Comparison of ENCODE assay signal across 9 cellular contexts in genomic region chr10:100993986-100994708, GRCh38. TPM values are rescaled to one million over a fixed set of nuclear protein-coding genes. Genes with fewer than 3 reads are reported as not detected.
A peak's percentile ranks its signal among the peaks of the same experiment; 100 is the strongest.
DNase-seq lines count a peak whose midpoint lies in the region; ATAC-seq, FAIRE-seq and TF ChIP-seq lines count a peak whose summit lies in the region.
"Had no signal": no experiment of that assay in that cellular context is flagged by ENCODE, and none has a peak within 500 bp of the region (broad histone marks: within the 10 kb centered on the region; RNA-seq: fewer than 3 reads in every experiment).

No MANE protein-coding gene starts in this region.

- H2BK5ac ChIP-seq in H1 (ENCODE audit: low read depth, low read length), result 0 out of 2 replicates have a peak overlapping the region, but pooled peaks have one; percentile 18

- no peak overlapping the region for H3K27ac ChIP-seq in DOHH2 (ENCODE audit: low read depth, low read length)
- no peak overlapping the region for H3K27ac ChIP-seq in MM.1S (ENCODE audit: low read length)
- no peak overlapping the region for H3K27ac ChIP-seq in H1 (ENCODE audit: low read depth, low read length)

- no peak overlapping the region for H3K4me3 ChIP-seq in DOHH2 (ENCODE audit: low read length)
- no peak overlapping the region for H3K4me3 ChIP-seq in MM.1S (ENCODE audit: low read length)
- no peak overlapping the region for H3K4me3 ChIP-seq in H1 (ENCODE audit: extremely low read depth in 1 of 4, insufficient read depth in 2 of 4, low read depth in 3 of 4, low read length in 4 of 4)

- no peak overlapping the region for H4K5ac ChIP-seq in H1 (ENCODE audit: insufficient read length, low read depth, low read length)

- peak; percentile 5 for DNase-seq in MM.1S
- no peak for DNase-seq in H1 (ENCODE audit: low read depth in 1 of 2, low spot score in 2 of 2)
- DNase-seq in progenitor cell of endocrine pancreas (ENCODE audit: low spot score, unreplicated experiment), result no peak
- no peak for DNase-seq in activated CD4-positive, CD25-positive, alpha-beta regulatory T cell (lab: John Stamatoyannopoulos, UW)
- DNase-seq in activated gamma-delta T cell treated with Interleukin-2 at 50 U/mL for 16 hours, result no peak

- H3K23ac ChIP-seq in H1 (ENCODE audit: insufficient read length), result no peak overlapping the region

- H3K4me1 ChIP-seq in DOHH2 (ENCODE audit: control insufficient read depth, low read length) (peaks cover 33% of the 10 kb centered on the region), MM.1S (ENCODE audit: low read length) (peaks cover 16% of the 10 kb centered on the region), H1 (replicated peaks in 1 of 4; ENCODE audit: control insufficient read depth in 3 of 4, insufficient read depth in 4 of 4, low read length in 3 of 4) (peaks cover 4 to 11% (median 7%) of the 10 kb centered on the region in 4 experiments)

- peaks cover 14% of the 10 kb centered on the region for H3K23me2 ChIP-seq in H1 (ENCODE audit: low read depth, low read length)

- no peak overlapping the region for H4K8ac ChIP-seq in H1 (ENCODE audit: extremely low read depth, insufficient read depth, low read length)

- H3K27ac Mint-ChIP-seq in progenitor cell of endocrine pancreas, result peak overlapping the region; percentile 85
- H3K27ac Mint-ChIP-seq: T-helper 1 cell treated with Interleukin-12 subunit alpha and Interleukin-12 subunit beta and Interleukin-4 antibody, amounts not matched to agents 30 μg/mL and 1 μg/mL, for 36 hours had no signal

- no peak overlapping the region for H2BK20ac ChIP-seq in H1 (ENCODE audit: low read length)

- TF ChIP-seq POLR2A in H1 (IDR thresholded peaks at IDR 0.05; ENCODE audit: control extremely low read depth in 1 of 2, low read depth in 2 of 2, low read length in 2 of 2), result peak in 1 of 2 experiments; percentile 36; a peak in 1 of 3 replicates

- no peak overlapping the region for H2BK15ac ChIP-seq in H1 (ENCODE audit: low read length)

- no peaks in the 10 kb centered on the region for H3K9me3 ChIP-seq in DOHH2 (ENCODE audit: control insufficient read depth, insufficient read depth, low read length)
- H3K9me3 ChIP-seq in MM.1S (replicated peaks; ENCODE audit: insufficient read depth, low read length), result no peaks in the 10 kb centered on the region
- no peaks in the 10 kb centered on the region for H3K9me3 ChIP-seq in H1 (ENCODE audit: insufficient read depth in 2 of 2, low read depth in 1 of 2, low read length in 1 of 2)

- peak; percentile 67 to 71 for TF ChIP-seq RAD21 in H1 (IDR thresholded peaks at IDR 0.05 in 1 of 2, conservative IDR thresholded peaks at IDR 0.05 in 1 of 2; ENCODE audit: low read depth in 2 of 2, low read length in 2 of 2)

- H2BK120ac ChIP-seq in H1 (replicated peaks; ENCODE audit: low read depth, low read length), result no peak overlapping the region

- no peaks in the 10 kb centered on the region; the same call in none of the 2 replicates for H3K79me1 ChIP-seq in H1 (ENCODE audit: low read depth, low read length)

- H2BK12ac ChIP-seq in H1 (ENCODE audit: low read depth, low read length), result no peak overlapping the region

- H4K20me1 ChIP-seq in DOHH2 (ENCODE audit: control insufficient read depth, insufficient read depth, low read depth, low read length) (peaks cover 3% of the 10 kb centered on the region; the same call in 1 of the 2 replicates), MM.1S (ENCODE audit: insufficient read depth, low read length) (no peaks in the 10 kb centered on the region), H1 (replicated peaks in 1 of 2; ENCODE audit: control insufficient read depth in 1 of 2, insufficient read depth in 2 of 2, low read length in 2 of 2) (peaks cover 7 to 17% of the 10 kb centered on the region in 2 experiments)

- no peaks in the 10 kb centered on the region for H3K27me3 ChIP-seq in DOHH2 (ENCODE audit: control insufficient read depth, low read length)
- H3K27me3 ChIP-seq in MM.1S (replicated peaks; ENCODE audit: insufficient read depth, low read length), result no peaks in the 10 kb centered on the region
- no peaks in the 10 kb centered on the region for H3K27me3 ChIP-seq in H1 (replicated peaks in 1 of 4; ENCODE audit: control insufficient read depth in 3 of 4, extremely low read depth in 1 of 4, insufficient read depth in 3 of 4, low read length in 3 of 4)

- peaks cover 34% of the 10 kb centered on the region for H3K79me2 ChIP-seq in DOHH2 (ENCODE audit: control insufficient read depth, low read length)
- peaks cover 23% of the 10 kb centered on the region for H3K79me2 ChIP-seq in MM.1S (ENCODE audit: low read length)
- H3K79me2 ChIP-seq in H1 (ENCODE audit: control insufficient read depth in 1 of 2, insufficient read depth in 2 of 2, low read length in 2 of 2), result peaks cover 2 to 27% of the 10 kb centered on the region in 2 experiments; a peak in 3 of 4 replicates

- no peak overlapping the region for H3K4me3 Mint-ChIP-seq in progenitor cell of endocrine pancreas (ENCODE audit: low read depth)
- H3K4me3 Mint-ChIP-seq: T-helper 1 cell treated with Interleukin-12 subunit alpha and Interleukin-12 subunit beta and Interleukin-4 antibody, amounts not matched to agents 30 μg/mL and 1 μg/mL, for 36 hours had no signal

- H4K91ac ChIP-seq in H1 (replicated peaks; ENCODE audit: insufficient read length, low read length), result no peak overlapping the region

- no peaks in the 10 kb centered on the region for H3K27me3 Mint-ChIP-seq in progenitor cell of endocrine pancreas

- H2AK5ac ChIP-seq in H1 (ENCODE audit: low read depth, low read length), result no peak overlapping the region

- ATAC-seq in GM21447 (IDR thresholded peaks at IDR 0.05; ENCODE audit: unreplicated experiment) (no peak), HG03175 (IDR thresholded peaks at IDR 0.05; ENCODE audit: unreplicated experiment) (no peak)

- peaks cover 9% of the 10 kb centered on the region for H3K4me1 Mint-ChIP-seq in progenitor cell of endocrine pancreas (ENCODE audit: low read depth)

- CTCF ChIA-PET in H1 (lab: Charles Lee; ENCODE audit: partially characterized antibody), result interaction anchor here (0.6 to 26.8 kb wide), 20 partner anchors 8 to 959 kb away, joined by 3 to 464 read pairs (median 4); partner anchors contain the start of genes PDZD7 and SFXN3

- peak; percentile 56 for TF ChIP-seq CTCF in DOHH2 (IDR thresholded peaks at IDR 0.05; ENCODE audit: low read depth, low read length, poor library complexity, severe bottlenecking)
- TF ChIP-seq CTCF in MM.1S (IDR thresholded peaks at IDR 0.05; ENCODE audit: low read length), result peak; percentile 40
- TF ChIP-seq CTCF in H1 (IDR thresholded peaks at IDR 0.05; ENCODE audit: control extremely low read depth in 1 of 3, insufficient read depth in 1 of 3, low read depth in 1 of 3, low read length in 3 of 3), result peak in 2 of 3 experiments; percentile 62 to 72; a peak in 3 of 4 replicates
- TF ChIP-seq CTCF in progenitor cell of endocrine pancreas (IDR thresholded peaks at IDR 0.05; ENCODE audit: unreplicated experiment), result peak; percentile 71

- peaks cover 12% of the 10 kb centered on the region for H3K36me3 Mint-ChIP-seq in progenitor cell of endocrine pancreas (ENCODE audit: insufficient read depth)

- no peak overlapping the region for H3K9ac ChIP-seq in MM.1S (ENCODE audit: low read length)
- H3K9ac ChIP-seq in H1 (replicated peaks in 1 of 4; ENCODE audit: extremely low read depth in 1 of 4, low read depth in 3 of 4, low read length in 3 of 4), result no peak overlapping the region

- H3K4me2 ChIP-seq in DOHH2 (ENCODE audit: low read length) (no peak overlapping the region), MM.1S (ENCODE audit: low read depth, low read length) (no peak overlapping the region), H1 (ENCODE audit: insufficient read depth in 1 of 2, low read depth in 2 of 2, low read length in 2 of 2) (no peak overlapping the region; a peak in 1 of 4 replicates)

- FAIRE-seq in H1 (lab: Jason Lieb, UNC), result peak; percentile 36

- H3K36me3 ChIP-seq in DOHH2 (ENCODE audit: control insufficient read depth, low read length) (peaks cover 46% of the 10 kb centered on the region), MM.1S (replicated peaks; ENCODE audit: insufficient read depth, low read length) (peaks cover 8% of the 10 kb centered on the region; the same call in 1 of the 2 replicates), H1 (ENCODE audit: control insufficient read depth in 2 of 4, insufficient read depth in 4 of 4, low read length in 3 of 4) (peaks cover 24 to 48% (median 34%) of the 10 kb centered on the region in 4 experiments)

- POLR2A ChIA-PET in H1 (lab: Charles Lee; ENCODE audit: partially characterized antibody), result interaction anchor here (0.6 to 12.6 kb wide), 9 partner anchors 9 to 886 kb away, joined by 3 to 143 read pairs (median 10); partner anchors contain the start of gene SEMA4G

- TF ChIP-seq EP300 in H1 (IDR thresholded peaks at IDR 0.05; ENCODE audit: borderline replicate concordance in 1 of 2, low read depth in 2 of 2, low read length in 2 of 2), result no peak

- 73% methylated on average over 10 of the region's 10 CpGs; no CpG with 5 or more reads in 1 of the 2 experiments for WGBS in H1 (ENCODE audit: extremely low coverage in 1 of 2, insufficient coverage in 1 of 2, insufficient read length in 1 of 2, insufficient replicate concordance in 2 of 2, low coverage in 1 of 2, low lambda C conversion rate in 2 of 2, missing lambda C conversion rate in 1 of 2), 2 experiments

- peaks cover 25% of the 10 kb centered on the region for H3F3A ChIP-seq in DOHH2 (ENCODE audit: control insufficient read depth, insufficient read depth)
- H3F3A ChIP-seq in MM.1S (ENCODE audit: insufficient read depth, low read length), result peaks cover 36% of the 10 kb centered on the region

- no peak overlapping the region for H3K56ac ChIP-seq in H1 (replicated peaks; ENCODE audit: insufficient read length, low read depth, low read length)

- H3K9me3 Mint-ChIP-seq in progenitor cell of endocrine pancreas (ENCODE audit: low read depth), result no peaks in the 10 kb centered on the region
- H3K9me3 Mint-ChIP-seq: T-helper 1 cell treated with Interleukin-12 subunit alpha and Interleukin-12 subunit beta and Interleukin-4 antibody, amounts not matched to agents 30 μg/mL and 1 μg/mL, for 36 hours had no signal

- H3K14ac ChIP-seq in H1 (ENCODE audit: insufficient read length), result no peak overlapping the region

- H3K4ac ChIP-seq in H1 (replicated peaks; ENCODE audit: insufficient read length, low read depth, low read length), result no peak overlapping the region

- H3K9me2 ChIP-seq in DOHH2 (replicated peaks; ENCODE audit: control insufficient read depth, low read length) (no peaks in the 10 kb centered on the region), MM.1S (replicated peaks; ENCODE audit: insufficient read depth, low read length) (no peaks in the 10 kb centered on the region)

- H2AFZ ChIP-seq in MM.1S (ENCODE audit: low read length) (no peak overlapping the region), H1 (ENCODE audit: low read length) (no peak overlapping the region)

- H3K18ac ChIP-seq in H1 (ENCODE audit: extremely low read depth, low read length), result no peak overlapping the region

RNA-seq across cellular contexts. Expression of gene LZTS2, which starts 5.5 kb away (rescaled TPM):
- 75.7 and 79.3 TPM in 2 replicates for total RNA-seq in H1 (2021; fragmentation: NEBNext Ultra II Directional; extraction: Animal tissue kit (Norgen Biotek cat#: 25700))
- 99.5 and 161 TPM in 2 replicates for polyA plus RNA-seq in H1 (2011; rRNA removed)
- 84.1 TPM for polyA plus RNA-seq in H1 (2011; cell fraction: cytosol; rRNA removed)
- 198 TPM for polyA plus RNA-seq in H1 (2011; cell fraction: nucleus; rRNA removed)
- polyA plus RNA-seq in H1 (2012, experiment 1 of 2), result 34.9 to 80.3 TPM (median 70.1 TPM) in 4 replicates
- 71.2 TPM for polyA plus RNA-seq in H1 (2012, experiment 2 of 2)
- polyA plus RNA-seq in H1 (2013, experiment 1 of 2), result 61.8 TPM
- 57.5 TPM for polyA plus RNA-seq in H1 (2013, experiment 2 of 2)
- polyA minus RNA-seq in H1 (2011; rRNA and poly(A)+ RNA removed), result 25.8 and 26.7 TPM in 2 replicates
- 45.7 TPM for polyA minus RNA-seq in H1 (2011; cell fraction: cytosol; rRNA and poly(A)+ RNA removed)
- 51.4 TPM for polyA minus RNA-seq in H1 (2011; cell fraction: nucleus; rRNA and poly(A)+ RNA removed)
- total RNA-seq in progenitor cell of endocrine pancreas, result 81.1 and 83.2 TPM in 2 replicates

RNA-seq across cellular contexts. Expression of gene TWNK, which starts 6.8 kb away (rescaled TPM):
- 32.5 and 34.9 TPM in 2 replicates for total RNA-seq in H1 (2021; fragmentation: NEBNext Ultra II Directional; extraction: Animal tissue kit (Norgen Biotek cat#: 25700))
- polyA plus RNA-seq in H1 (2011; rRNA removed), result 15.4 TPM in 2 replicates
- polyA plus RNA-seq in H1 (2011; cell fraction: cytosol; rRNA removed), result 18.2 TPM
- 18.3 TPM for polyA plus RNA-seq in H1 (2011; cell fraction: nucleus; rRNA removed)
- 27.7 to 35.2 TPM (median 32.6 TPM) in 4 replicates for polyA plus RNA-seq in H1 (2012, experiment 1 of 2)
- 9.5 TPM for polyA plus RNA-seq in H1 (2012, experiment 2 of 2)
- polyA plus RNA-seq in H1 (2013, experiment 1 of 2), result 17.1 TPM
- polyA plus RNA-seq in H1 (2013, experiment 2 of 2), result 16.0 TPM
- polyA minus RNA-seq in H1 (2011; rRNA and poly(A)+ RNA removed), result 29.8 and 30.7 TPM in 2 replicates
- polyA minus RNA-seq in H1 (2011; cell fraction: cytosol; rRNA and poly(A)+ RNA removed), result 8.3 TPM
- 17.7 TPM for polyA minus RNA-seq in H1 (2011; cell fraction: nucleus; rRNA and poly(A)+ RNA removed)
- total RNA-seq in progenitor cell of endocrine pancreas, result 12.8 and 13.3 TPM in 2 replicates

RNA-seq across cellular contexts. Expression of gene MRPL43, which starts 6.8 kb away (rescaled TPM):
- total RNA-seq in H1 (2021; fragmentation: NEBNext Ultra II Directional; extraction: Animal tissue kit (Norgen Biotek cat#: 25700)), result 74.1 and 80.9 TPM in 2 replicates
- 149 and 171 TPM in 2 replicates for polyA plus RNA-seq in H1 (2011; rRNA removed)
- polyA plus RNA-seq in H1 (2011; cell fraction: cytosol; rRNA removed), result 140 TPM
- polyA plus RNA-seq in H1 (2011; cell fraction: nucleus; rRNA removed), result 169 TPM
- 72.3 to 110 TPM (median 101 TPM) in 4 replicates for polyA plus RNA-seq in H1 (2012, experiment 1 of 2)
- polyA plus RNA-seq in H1 (2012, experiment 2 of 2), result 122 TPM
- polyA plus RNA-seq in H1 (2013, experiment 1 of 2), result 93.1 TPM
- polyA plus RNA-seq in H1 (2013, experiment 2 of 2), result 84.8 TPM
- 29.0 and 35.6 TPM in 2 replicates for polyA minus RNA-seq in H1 (2011; rRNA and poly(A)+ RNA removed)
- 49.4 TPM for polyA minus RNA-seq in H1 (2011; cell fraction: cytosol; rRNA and poly(A)+ RNA removed)
- polyA minus RNA-seq in H1 (2011; cell fraction: nucleus; rRNA and poly(A)+ RNA removed), result 46.7 TPM
- 70.7 and 72.4 TPM in 2 replicates for total RNA-seq in progenitor cell of endocrine pancreas

RNA-seq across cellular contexts. Expression of gene SEMA4G, which starts 24.8 kb away (rescaled TPM):
- total RNA-seq in H1 (2021; fragmentation: NEBNext Ultra II Directional; extraction: Animal tissue kit (Norgen Biotek cat#: 25700)), result 7.1 and 7.6 TPM in 2 replicates
- polyA plus RNA-seq in H1 (2011; rRNA removed), result 18.2 and 20.3 TPM in 2 replicates
- 8.5 TPM for polyA plus RNA-seq in H1 (2011; cell fraction: cytosol; rRNA removed)
- 28.3 TPM for polyA plus RNA-seq in H1 (2011; cell fraction: nucleus; rRNA removed)
- 11.4 to 18.5 TPM (median 14.5 TPM) in 4 replicates for polyA plus RNA-seq in H1 (2012, experiment 1 of 2)
- 15.5 TPM for polyA plus RNA-seq in H1 (2012, experiment 2 of 2)
- polyA plus RNA-seq in H1 (2013, experiment 1 of 2), result 14.4 TPM
- polyA plus RNA-seq in H1 (2013, experiment 2 of 2), result 14.8 TPM
- polyA minus RNA-seq in H1 (2011; rRNA and poly(A)+ RNA removed), result 11.7 and 17.1 TPM in 2 replicates
- polyA minus RNA-seq in H1 (2011; cell fraction: cytosol; rRNA and poly(A)+ RNA removed), result 7.2 TPM
- 9.2 TPM for polyA minus RNA-seq in H1 (2011; cell fraction: nucleus; rRNA and poly(A)+ RNA removed)
- 57.1 and 62.3 TPM in 2 replicates for total RNA-seq in progenitor cell of endocrine pancreas

RNA-seq across cellular contexts. Expression of gene PDZD7, which starts 36.8 kb away (rescaled TPM):
- total RNA-seq in H1 (2021; fragmentation: NEBNext Ultra II Directional; extraction: Animal tissue kit (Norgen Biotek cat#: 25700)), result 0.88 and 1.1 TPM in 2 replicates
- polyA plus RNA-seq in H1 (2011; rRNA removed), result 1.6 and 1.7 TPM in 2 replicates
- 2.2 TPM for polyA plus RNA-seq in H1 (2011; cell fraction: cytosol; rRNA removed)
- 7.2 TPM for polyA plus RNA-seq in H1 (2011; cell fraction: nucleus; rRNA removed)
- polyA plus RNA-seq in H1 (2012, experiment 1 of 2), result 1.2 to 2.1 TPM (median 1.6 TPM) in 4 replicates
- polyA plus RNA-seq in H1 (2012, experiment 2 of 2), result 1.0 TPM
- 0.97 TPM for polyA plus RNA-seq in H1 (2013, experiment 1 of 2)
- polyA plus RNA-seq in H1 (2013, experiment 2 of 2), result 0.72 TPM
- polyA minus RNA-seq in H1 (2011; rRNA and poly(A)+ RNA removed), result 0.85 and 1.5 TPM in 2 replicates
- 2.6 TPM for polyA minus RNA-seq in H1 (2011; cell fraction: cytosol; rRNA and poly(A)+ RNA removed)
- 3.9 TPM for polyA minus RNA-seq in H1 (2011; cell fraction: nucleus; rRNA and poly(A)+ RNA removed)
- total RNA-seq in progenitor cell of endocrine pancreas, result 0.29 and 0.84 TPM in 2 replicates
